In the genomic region with DNA sequence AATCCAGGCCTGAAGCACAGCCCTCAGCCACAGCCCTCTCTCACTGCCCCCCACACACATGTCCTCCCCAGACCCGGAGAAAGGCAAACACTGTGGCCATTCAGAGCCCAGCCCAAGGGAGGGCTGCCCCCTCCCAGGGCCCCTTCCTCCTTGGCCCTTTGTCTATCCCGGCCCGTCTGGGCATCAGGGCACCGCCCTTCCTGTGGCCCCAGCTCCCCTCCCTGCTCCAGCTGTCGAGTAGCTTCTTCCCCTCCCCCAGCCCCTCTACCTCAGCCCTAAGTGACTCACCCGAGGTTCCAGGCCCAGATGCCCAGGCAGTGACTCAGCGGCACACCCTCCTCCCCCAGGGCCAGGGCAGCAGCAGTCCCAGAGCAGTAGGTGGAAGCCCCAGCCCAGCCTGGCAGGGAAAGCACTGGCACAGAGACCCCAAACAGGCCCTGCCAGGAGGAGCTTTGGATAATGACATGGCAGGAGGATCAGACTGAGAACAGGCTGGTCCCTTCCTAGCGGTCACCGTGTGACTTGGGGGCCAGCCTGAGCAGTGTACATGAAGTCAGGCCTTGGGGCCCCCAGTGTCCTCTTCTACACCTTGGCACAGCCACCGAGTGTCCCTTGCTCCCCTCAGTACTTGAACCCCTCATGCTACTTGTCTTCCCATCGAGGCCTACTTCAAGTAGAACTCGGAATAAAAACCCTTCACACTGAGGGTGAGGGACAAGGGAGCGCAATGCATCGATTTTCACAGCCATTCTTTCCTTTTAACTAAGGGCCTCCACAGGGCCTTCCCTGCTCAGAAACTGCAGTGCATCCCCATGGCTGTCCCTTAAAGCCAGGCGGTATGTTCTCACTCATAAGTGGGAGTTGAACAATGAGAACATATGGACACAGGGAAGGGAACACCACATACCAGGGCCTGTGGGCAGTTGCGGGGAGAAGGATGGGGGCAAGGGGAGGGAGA, we compare ENCODE assay signal across 1 cellular context.
TF ChIP-seq lines count a peak whose summit lies in the region.

No MANE protein-coding gene starts in this region.

TF ChIP-seq in HepG2, 621 proteins besides CTCF, POLR2A, EP300 and RAD21 (continued from another document and continues in another):
- TF ChIP-seq, protein P1, sequence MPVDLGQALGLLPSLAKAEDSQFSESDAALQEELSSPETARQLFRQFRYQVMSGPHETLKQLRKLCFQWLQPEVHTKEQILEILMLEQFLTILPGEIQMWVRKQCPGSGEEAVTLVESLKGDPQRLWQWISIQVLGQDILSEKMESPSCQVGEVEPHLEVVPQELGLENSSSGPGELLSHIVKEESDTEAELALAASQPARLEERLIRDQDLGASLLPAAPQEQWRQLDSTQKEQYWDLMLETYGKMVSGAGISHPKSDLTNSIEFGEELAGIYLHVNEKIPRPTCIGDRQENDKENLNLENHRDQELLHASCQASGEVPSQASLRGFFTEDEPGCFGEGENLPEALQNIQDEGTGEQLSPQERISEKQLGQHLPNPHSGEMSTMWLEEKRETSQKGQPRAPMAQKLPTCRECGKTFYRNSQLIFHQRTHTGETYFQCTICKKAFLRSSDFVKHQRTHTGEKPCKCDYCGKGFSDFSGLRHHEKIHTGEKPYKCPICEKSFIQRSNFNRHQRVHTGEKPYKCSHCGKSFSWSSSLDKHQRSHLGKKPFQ (CRISPR knock-in tag; IDR thresholded peaks at IDR 0.05; ENCODE audit: insufficient replicate concordance): no peak
- no peak for TF ChIP-seq ZNF3 (CRISPR knock-in tag; IDR thresholded peaks at IDR 0.05)
- no peak for TF ChIP-seq SYNCRIP (IDR thresholded peaks at IDR 0.05; ENCODE audit: insufficient read depth, low read depth, low read length)
- TF ChIP-seq, protein P2, sequence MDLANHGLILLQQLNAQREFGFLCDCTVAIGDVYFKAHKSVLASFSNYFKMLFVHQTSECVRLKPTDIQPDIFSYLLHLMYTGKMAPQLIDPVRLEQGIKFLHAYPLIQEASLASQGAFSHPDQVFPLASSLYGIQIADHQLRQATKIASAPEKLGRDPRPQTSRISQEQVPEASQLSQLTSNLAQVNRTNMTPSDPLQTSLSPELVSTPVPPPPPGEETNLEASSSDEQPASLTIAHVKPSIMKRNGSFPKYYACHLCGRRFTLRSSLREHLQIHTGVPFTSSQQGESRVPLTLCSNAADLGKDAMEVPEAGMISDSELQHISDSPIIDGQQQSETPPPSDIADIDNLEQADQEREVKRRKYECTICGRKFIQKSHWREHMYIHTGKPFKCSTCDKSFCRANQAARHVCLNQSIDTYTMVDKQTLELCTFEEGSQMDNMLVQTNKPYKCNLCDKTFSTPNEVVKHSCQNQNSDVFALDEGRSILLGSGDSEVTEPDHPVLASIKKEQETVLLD (CRISPR knock-in tag; IDR thresholded peaks at IDR 0.05; ENCODE audit: low read depth): no peak
- no peak for TF ChIP-seq ZNF577 (CRISPR knock-in tag; IDR thresholded peaks at IDR 0.05; ENCODE audit: borderline replicate concordance, low read depth)
- no peak; the same call in 1 of the 2 replicates for TF ChIP-seq ZNF761 (CRISPR knock-in tag; conservative IDR thresholded peaks at IDR 0.05)
- TF ChIP-seq REPIN1 (CRISPR knock-in tag; IDR thresholded peaks at IDR 0.05; ENCODE audit: borderline replicate concordance, low read depth): no peak
- no peak; the same call in 1 of the 2 replicates for TF ChIP-seq ZNF768 (CRISPR knock-in tag; IDR thresholded peaks at IDR 0.05)
- no peak for TF ChIP-seq ZNF10 (CRISPR knock-in tag; IDR thresholded peaks at IDR 0.05; ENCODE audit: borderline replicate concordance, low read depth)
- TF ChIP-seq ZFP1 (CRISPR knock-in tag; IDR thresholded peaks at IDR 0.05): no peak
- peak; percentile 82; the same call in 1 of the 2 replicates for TF ChIP-seq MEIS1 (CRISPR knock-in tag; IDR thresholded peaks at IDR 0.05; ENCODE audit: borderline replicate concordance)
- TF ChIP-seq ZNF780A (CRISPR knock-in tag; IDR thresholded peaks at IDR 0.05): no peak
- no peak for TF ChIP-seq RBM39 (IDR thresholded peaks at IDR 0.05; ENCODE audit: low read depth, low read length, poor library complexity, severe bottlenecking)
- TF ChIP-seq GLI4 (CRISPR knock-in tag; IDR thresholded peaks at IDR 0.05; ENCODE audit: borderline replicate concordance): no peak
- TF ChIP-seq, protein P3, sequence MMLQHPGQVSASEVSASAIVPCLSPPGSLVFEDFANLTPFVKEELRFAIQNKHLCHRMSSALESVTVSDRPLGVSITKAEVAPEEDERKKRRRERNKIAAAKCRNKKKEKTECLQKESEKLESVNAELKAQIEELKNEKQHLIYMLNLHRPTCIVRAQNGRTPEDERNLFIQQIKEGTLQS (CRISPR knock-in tag; IDR thresholded peaks at IDR 0.05): peak; percentile 97
- TF ChIP-seq, protein P4, sequence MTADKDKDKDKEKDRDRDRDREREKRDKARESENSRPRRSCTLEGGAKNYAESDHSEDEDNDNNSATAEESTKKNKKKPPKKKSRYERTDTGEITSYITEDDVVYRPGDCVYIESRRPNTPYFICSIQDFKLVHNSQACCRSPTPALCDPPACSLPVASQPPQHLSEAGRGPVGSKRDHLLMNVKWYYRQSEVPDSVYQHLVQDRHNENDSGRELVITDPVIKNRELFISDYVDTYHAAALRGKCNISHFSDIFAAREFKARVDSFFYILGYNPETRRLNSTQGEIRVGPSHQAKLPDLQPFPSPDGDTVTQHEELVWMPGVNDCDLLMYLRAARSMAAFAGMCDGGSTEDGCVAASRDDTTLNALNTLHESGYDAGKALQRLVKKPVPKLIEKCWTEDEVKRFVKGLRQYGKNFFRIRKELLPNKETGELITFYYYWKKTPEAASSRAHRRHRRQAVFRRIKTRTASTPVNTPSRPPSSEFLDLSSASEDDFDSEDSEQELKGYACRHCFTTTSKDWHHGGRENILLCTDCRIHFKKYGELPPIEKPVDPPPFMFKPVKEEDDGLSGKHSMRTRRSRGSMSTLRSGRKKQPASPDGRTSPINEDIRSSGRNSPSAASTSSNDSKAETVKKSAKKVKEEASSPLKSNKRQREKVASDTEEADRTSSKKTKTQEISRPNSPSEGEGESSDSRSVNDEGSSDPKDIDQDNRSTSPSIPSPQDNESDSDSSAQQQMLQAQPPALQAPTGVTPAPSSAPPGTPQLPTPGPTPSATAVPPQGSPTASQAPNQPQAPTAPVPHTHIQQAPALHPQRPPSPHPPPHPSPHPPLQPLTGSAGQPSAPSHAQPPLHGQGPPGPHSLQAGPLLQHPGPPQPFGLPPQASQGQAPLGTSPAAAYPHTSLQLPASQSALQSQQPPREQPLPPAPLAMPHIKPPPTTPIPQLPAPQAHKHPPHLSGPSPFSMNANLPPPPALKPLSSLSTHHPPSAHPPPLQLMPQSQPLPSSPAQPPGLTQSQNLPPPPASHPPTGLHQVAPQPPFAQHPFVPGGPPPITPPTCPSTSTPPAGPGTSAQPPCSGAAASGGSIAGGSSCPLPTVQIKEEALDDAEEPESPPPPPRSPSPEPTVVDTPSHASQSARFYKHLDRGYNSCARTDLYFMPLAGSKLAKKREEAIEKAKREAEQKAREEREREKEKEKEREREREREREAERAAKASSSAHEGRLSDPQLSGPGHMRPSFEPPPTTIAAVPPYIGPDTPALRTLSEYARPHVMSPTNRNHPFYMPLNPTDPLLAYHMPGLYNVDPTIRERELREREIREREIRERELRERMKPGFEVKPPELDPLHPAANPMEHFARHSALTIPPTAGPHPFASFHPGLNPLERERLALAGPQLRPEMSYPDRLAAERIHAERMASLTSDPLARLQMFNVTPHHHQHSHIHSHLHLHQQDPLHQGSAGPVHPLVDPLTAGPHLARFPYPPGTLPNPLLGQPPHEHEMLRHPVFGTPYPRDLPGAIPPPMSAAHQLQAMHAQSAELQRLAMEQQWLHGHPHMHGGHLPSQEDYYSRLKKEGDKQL (CRISPR knock-in tag; IDR thresholded peaks at IDR 0.05; ENCODE audit: low read depth): no peak; the same call in 1 of the 2 replicates
- peak; percentile 76 for TF ChIP-seq ARID5B (CRISPR knock-in tag; IDR thresholded peaks at IDR 0.05)
- peak; percentile 35; the same call in 1 of the 2 replicates for TF ChIP-seq CREM (IDR thresholded peaks at IDR 0.05)
- TF ChIP-seq CREM (CRISPR knock-in tag; IDR thresholded peaks at IDR 0.05): no peak
- TF ChIP-seq CBFB (CRISPR knock-in tag; IDR thresholded peaks at IDR 0.05): no peak
- TF ChIP-seq RFX1 (IDR thresholded peaks at IDR 0.05): no peak
- TF ChIP-seq ZNF614 (CRISPR knock-in tag; IDR thresholded peaks at IDR 0.05; ENCODE audit: borderline replicate concordance): no peak
- no peak for TF ChIP-seq U2AF2 (IDR thresholded peaks at IDR 0.05; ENCODE audit: low read depth, low read length)
- TF ChIP-seq, protein P5, sequence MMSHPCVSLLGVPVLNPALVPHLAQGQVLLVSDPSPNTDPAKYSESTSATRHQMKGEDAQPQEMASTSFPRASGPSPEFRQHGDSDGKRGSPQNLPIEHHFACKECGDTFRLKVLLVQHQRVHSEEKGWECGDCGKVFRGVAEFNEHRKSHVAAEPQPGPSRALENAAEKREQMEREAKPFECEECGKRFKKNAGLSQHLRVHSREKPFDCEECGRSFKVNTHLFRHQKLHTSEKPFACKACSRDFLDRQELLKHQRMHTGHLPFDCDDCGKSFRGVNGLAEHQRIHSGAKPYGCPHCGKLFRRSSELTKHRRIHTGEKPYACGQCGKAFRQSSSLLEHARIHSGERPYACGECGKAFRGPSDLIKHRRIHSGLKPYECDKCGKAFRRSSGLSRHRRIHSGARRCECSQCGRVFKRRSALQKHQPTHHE (CRISPR knock-in tag; IDR thresholded peaks at IDR 0.05; ENCODE audit: borderline replicate concordance): no peak
- TF ChIP-seq ZC3H13 (CRISPR knock-in tag; IDR thresholded peaks at IDR 0.05): no peak
- no peak for TF ChIP-seq ZNF432 (CRISPR knock-in tag; IDR thresholded peaks at IDR 0.05; ENCODE audit: borderline replicate concordance)
- no peak for TF ChIP-seq U2AF1 (optimal IDR thresholded peaks at IDR 0.05; ENCODE audit: low read depth, low read length)
- no peak for TF ChIP-seq POLR2AphosphoS5 (IDR thresholded peaks at IDR 0.05; ENCODE audit: low read depth, low read length)
- no peak for TF ChIP-seq ZEB1 (IDR thresholded peaks at IDR 0.05; ENCODE audit: insufficient replicate concordance, low read depth)
- no peak for TF ChIP-seq ZBTB7A (CRISPR knock-in tag; IDR thresholded peaks at IDR 0.05)
- TF ChIP-seq, protein P6, sequence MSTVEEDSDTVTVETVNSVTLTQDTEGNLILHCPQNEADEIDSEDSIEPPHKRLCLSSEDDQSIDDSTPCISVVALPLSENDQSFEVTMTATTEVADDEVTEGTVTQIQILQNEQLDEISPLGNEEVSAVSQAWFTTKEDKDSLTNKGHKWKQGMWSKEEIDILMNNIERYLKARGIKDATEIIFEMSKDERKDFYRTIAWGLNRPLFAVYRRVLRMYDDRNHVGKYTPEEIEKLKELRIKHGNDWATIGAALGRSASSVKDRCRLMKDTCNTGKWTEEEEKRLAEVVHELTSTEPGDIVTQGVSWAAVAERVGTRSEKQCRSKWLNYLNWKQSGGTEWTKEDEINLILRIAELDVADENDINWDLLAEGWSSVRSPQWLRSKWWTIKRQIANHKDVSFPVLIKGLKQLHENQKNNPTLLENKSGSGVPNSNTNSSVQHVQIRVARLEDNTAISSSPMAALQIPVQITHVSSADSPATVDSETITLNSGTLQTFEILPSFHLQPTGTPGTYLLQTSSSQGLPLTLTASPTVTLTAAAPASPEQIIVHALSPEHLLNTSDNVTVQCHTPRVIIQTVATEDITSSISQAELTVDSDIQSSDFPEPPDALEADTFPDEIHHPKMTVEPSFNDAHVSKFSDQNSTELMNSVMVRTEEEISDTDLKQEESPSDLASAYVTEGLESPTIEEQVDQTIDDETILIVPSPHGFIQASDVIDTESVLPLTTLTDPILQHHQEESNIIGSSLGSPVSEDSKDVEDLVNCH (CRISPR knock-in tag; IDR thresholded peaks at IDR 0.05): no peak
- TF ChIP-seq SRSF4 (IDR thresholded peaks at IDR 0.05; ENCODE audit: low read depth, low read length, poor library complexity, severe bottlenecking): no peak
- no peak for TF ChIP-seq ZBTB14 (CRISPR knock-in tag; IDR thresholded peaks at IDR 0.05)
- no peak for TF ChIP-seq ZNF264 (CRISPR knock-in tag; IDR thresholded peaks at IDR 0.05)
- no peak for TF ChIP-seq NCOA1 (CRISPR knock-in tag; IDR thresholded peaks at IDR 0.05)
- TF ChIP-seq BRD4 (CRISPR knock-in tag; IDR thresholded peaks at IDR 0.05): peak; percentile 36; the same call in 1 of the 2 replicates
- TF ChIP-seq JDP2 (CRISPR knock-in tag; IDR thresholded peaks at IDR 0.05; ENCODE audit: borderline replicate concordance): no peak
- no peak for TF ChIP-seq NR2F1 (CRISPR knock-in tag; IDR thresholded peaks at IDR 0.05)
